8 cellular contexts compared by ENCODE assay signal in the genomic region with DNA sequence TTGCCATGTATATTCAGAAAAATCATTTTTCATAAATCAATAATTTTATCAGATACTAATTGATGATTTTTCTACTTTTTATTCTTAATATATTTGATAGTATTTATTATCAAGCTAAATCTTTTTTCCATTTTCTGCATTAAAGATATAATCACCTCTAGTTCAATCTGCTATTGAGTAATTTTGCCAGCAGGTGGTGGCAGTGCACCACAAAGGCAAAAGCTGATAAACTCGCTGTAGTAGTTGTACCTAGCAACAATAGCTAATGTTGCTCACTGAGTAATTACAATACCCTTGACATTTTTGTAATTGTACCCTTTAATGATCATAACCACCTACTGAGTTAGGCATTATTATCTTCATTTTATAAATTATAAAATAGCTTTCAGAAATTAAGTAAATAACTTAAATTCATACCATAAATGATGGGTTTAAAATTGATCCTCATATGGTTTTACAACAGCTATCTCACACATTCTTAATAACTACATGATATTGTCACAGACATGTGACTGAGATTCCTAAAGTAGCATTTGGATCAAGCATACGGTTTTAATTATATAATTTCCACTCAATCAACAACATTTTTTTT. TPM values are rescaled to one million over a fixed set of nuclear protein-coding genes. Genes with fewer than 3 reads are reported as not detected.
DNase-seq lines count a peak whose midpoint lies in the region; ATAC-seq lines count a peak whose summit lies in the region.

No MANE protein-coding gene starts in this region.

- H3K9ac ChIP-seq in skeletal muscle satellite cell (ENCODE audit: low read depth, low read length): peak overlapping the region; percentile 73

- H3K4me1 Mint-ChIP-seq in activated naive CD4-positive, alpha-beta T cell treated with anti-CD3 and anti-CD28 coated beads, Interleukin-2, amount 10 ng/mL, durations not matched to agents 7 days and 5 days: no peaks in the 10 kb centered on the region

- peaks cover 22% of the 10 kb centered on the region for H3K4me1 ChIP-seq in skeletal muscle satellite cell (ENCODE audit: control insufficient read depth, insufficient read depth, low read length)

- CTCF ChIA-PET in activated naive CD4-positive, alpha-beta T cell treated with anti-CD3 and anti-CD28 coated beads, Interleukin-2, amount 10 ng/mL, durations not matched to agents 7 days and 5 days (lab: Charles Lee): interaction anchor here (0.7 to 6.2 kb wide), 20 partner anchors 10 to 344 kb away, joined by 3 to 117 read pairs (median 4); partner anchors contain the start of gene TFPI

- no peaks in the 10 kb centered on the region for H3K36me3 Mint-ChIP-seq in activated naive CD4-positive, alpha-beta T cell treated with anti-CD3 and anti-CD28 coated beads, Interleukin-2, amount 10 ng/mL, durations not matched to agents 7 days and 5 days

- H3K27me3 ChIP-seq in skeletal muscle satellite cell (ENCODE audit: control insufficient read depth, insufficient read depth, low read length): no peaks in the 10 kb centered on the region

- no peak overlapping the region for H3K27ac Mint-ChIP-seq in activated naive CD4-positive, alpha-beta T cell treated with anti-CD3 and anti-CD28 coated beads, Interleukin-2, amount 10 ng/mL, durations not matched to agents 7 days and 5 days

- intact Hi-C loops in left cardiac atrium (cut with DNase I): loop anchor here (2.0 to 10.0 kb wide), 2 partner anchors 81 to 1015 kb away; no protein-coding TSS in a partner anchor

- no peaks in the 10 kb centered on the region for H3K9me3 Mint-ChIP-seq in activated naive CD4-positive, alpha-beta T cell treated with anti-CD3 and anti-CD28 coated beads, Interleukin-2, amount 10 ng/mL, durations not matched to agents 7 days and 5 days

- peak; percentile 91 for ATAC-seq in GM21390 (IDR thresholded peaks at IDR 0.05; ENCODE audit: unreplicated experiment)
- ATAC-seq in HG03558 (IDR thresholded peaks at IDR 0.05; ENCODE audit: extremely low read depth, unreplicated experiment): peak; percentile 84
- ATAC-seq in left cardiac atrium: peak; percentile 57 to 67

- H3K9me3 ChIP-seq in skeletal muscle satellite cell (replicated peaks; ENCODE audit: low read length): no peaks in the 10 kb centered on the region

- no peak overlapping the region for H3K4me3 Mint-ChIP-seq in activated naive CD4-positive, alpha-beta T cell treated with anti-CD3 and anti-CD28 coated beads, Interleukin-2, amount 10 ng/mL, durations not matched to agents 7 days and 5 days

- peaks cover 34% of the 10 kb centered on the region for H3K36me3 ChIP-seq in skeletal muscle satellite cell (ENCODE audit: insufficient read depth, low read length)

- H3K27me3 Mint-ChIP-seq in activated naive CD4-positive, alpha-beta T cell treated with anti-CD3 and anti-CD28 coated beads, Interleukin-2, amount 10 ng/mL, durations not matched to agents 7 days and 5 days: no peaks in the 10 kb centered on the region

- no peak overlapping the region for H3K4me3 ChIP-seq in skeletal muscle satellite cell (ENCODE audit: low read length)

- H3K4me2 ChIP-seq in skeletal muscle satellite cell (ENCODE audit: low read length): no peak overlapping the region

- peak; percentile 43 for DNase-seq in Daoy (ENCODE audit: low read depth)
- DNase-seq in NCI-H82 treated with DMSO at 0.1 percent for 48 hours (lab: John Stamatoyannopoulos, UW; ENCODE audit: unreplicated experiment): peak; percentile 24
- DNase-seq in activated naive CD4-positive, alpha-beta T cell treated with anti-CD3 and anti-CD28 coated beads, Interleukin-2, amount 10 ng/mL, durations not matched to agents 7 days and 5 days: peak; percentile 57
- peak; percentile 42 for DNase-seq in left cardiac atrium
- no peak for DNase-seq in NCI-H187 (lab: John Stamatoyannopoulos, UW)

RNA-seq across cellular contexts. Expression of gene CALCRL, which starts 52.0 kb away (rescaled TPM):
- total RNA-seq in Daoy (2014; rRNA removed; shearing (Covaris generic)): 0.34 and 1.0 TPM in 2 replicates
- total RNA-seq in left cardiac atrium: 10 to 100 TPM; 39.8 to 45.9 TPM
- 2.8 and 3.7 TPM in 2 replicates for total RNA-seq in skeletal muscle satellite cell (2012; rRNA removed)

RNA-seq across cellular contexts. Expression of gene TFPI, which starts 54.2 kb away (rescaled TPM):
- total RNA-seq in Daoy (2014; rRNA removed; shearing (Covaris generic)): 43.8 and 54.8 TPM in 2 replicates
- 10 to 100 TPM; 42.7 to 68.6 TPM for total RNA-seq in left cardiac atrium
- total RNA-seq in skeletal muscle satellite cell (2012; rRNA removed): 304 and 327 TPM in 2 replicates

Comparison
In these comparisons a context has a peak if more than half of its experiments do, and no peak if none do; other contexts are left out.
1. DNase-seq: peak in Daoy (single experiment), NCI-H82 treated with DMSO at 0.1 percent for 48 hours (single experiment), activated naive CD4-positive, alpha-beta T cell treated with anti-CD3 and anti-CD28 coated beads, Interleukin-2, amount 10 ng/mL, durations not matched to agents 7 days and 5 days (single experiment) and left cardiac atrium (single experiment); none in NCI-H187 (0 of 2).
2. RNA of gene CALCRL, which starts 52.0 kb away (total RNA-seq): 39.8 to 45.9 TPM in left cardiac atrium; 0.34 to 1.0 TPM in Daoy; every median in the first group is over 10 times any median in the second.
3. Peak in every context shown above with its lines, with median percentiles within 50 percentile points of each other: ATAC-seq.